9 cellular contexts compared by ENCODE assay signal in genomic region chr13:29923554-29924481, GRCh38.
DNase-seq lines count a peak whose midpoint lies in the region; ATAC-seq, FAIRE-seq and TF ChIP-seq lines count a peak whose summit lies in the region.
"Had no signal": no experiment of that assay in that cellular context is flagged by ENCODE, and none has a peak within 500 bp of the region (broad histone marks: within the 10 kb centered on the region; RNA-seq: fewer than 3 reads in every experiment).

No MANE protein-coding gene starts in this region.

- no peaks in the 10 kb centered on the region for H3K36me3 ChIP-seq in MM.1S (replicated peaks; ENCODE audit: insufficient read depth, low read length)
- H3K36me3 ChIP-seq in HepG2 (replicated peaks in 1 of 2; ENCODE audit: control insufficient read depth in 1 of 2, insufficient read depth in 2 of 2, low read length in 2 of 2), result no peaks in the 10 kb centered on the region

- WGBS in HepG2 (ENCODE audit: low lambda C conversion rate), result 3% methylated on average over 8 of the region's 12 CpGs

- no peaks in the 10 kb centered on the region for H3K9me2 ChIP-seq in MM.1S (replicated peaks; ENCODE audit: insufficient read depth, low read length)

- TF ChIP-seq EP300 in HepG2 (IDR thresholded peaks at IDR 0.05; ENCODE audit: low read depth in 2 of 2, low read length in 2 of 2) (peak in 1 of 2 experiments; percentile 91; a peak in 2 of 4 replicates), HepG2 (CRISPR knock-in tag; IDR thresholded peaks at IDR 0.05; ENCODE audit: borderline replicate concordance) (peak; percentile 86)

- H3K4me1 Mint-ChIP-seq in activated B cell treated with CpG ODN at 0.5 μM for 24 hours, result no peaks in the 10 kb centered on the region

- no peaks in the 10 kb centered on the region for H3K4me1 ChIP-seq in MM.1S (ENCODE audit: low read length)
- peaks cover 67% of the 10 kb centered on the region for H3K4me1 ChIP-seq in HepG2 (ENCODE audit: insufficient read depth, low read length)

- POLR2A ChIA-PET in activated B cell treated with CpG ODN at 0.5 μM for 24 hours (lab: Charles Lee), result interaction anchor here (0.7 kb wide), 1 partner anchor 9 kb away, joined by 5 read pairs; no protein-coding TSS in a partner anchor
- POLR2A ChIA-PET in HepG2 (lab: Yijun Ruan, JAX), result interaction anchor here (0.7 to 5.5 kb wide), 7 partner anchors 18 to 198 kb away, joined by 3 to 58 read pairs (median 3); partner anchors contain the start of gene UBL3

- BruUV-seq in HepG2 (replicated peaks; lab: Mats Ljungman, UMichigan), result TSS peak; percentile 95

- H3K4me3 ChIP-seq in MM.1S (ENCODE audit: low read length), result no peak overlapping the region
- H3K4me3 ChIP-seq in HepG2 (replicated peaks in 1 of 3; ENCODE audit: insufficient read depth in 1 of 3, low read depth in 2 of 3, low read length in 3 of 3), result peak overlapping the region; percentile 22 to 65 (median 34); a peak in 4 of 6 replicates

- peak; percentile 90 for TF ChIP-seq RAD21 in HepG2 (CRISPR knock-in tag; IDR thresholded peaks at IDR 0.05)

- H3K9ac ChIP-seq in MM.1S (ENCODE audit: low read length) (no peak overlapping the region), HepG2 (ENCODE audit: insufficient read depth, low read depth, low read length) (peak overlapping the region; percentile 70)

- ATAC-seq in activated B cell treated with CpG ODN at 0.5 μM for 24 hours (ENCODE audit: low read depth) (peak; percentile 65), HepG2 (peak; percentile 96), HG03457 (IDR thresholded peaks at IDR 0.05; ENCODE audit: unreplicated experiment) (no peak), GM18907 (IDR thresholded peaks at IDR 0.05; ENCODE audit: unreplicated experiment) (no peak)

- TF ChIP-seq CTCF in MM.1S (IDR thresholded peaks at IDR 0.05; ENCODE audit: low read length) (peak; percentile 52), activated B cell treated with CpG ODN at 0.5 μM for 24 hours (IDR thresholded peaks at IDR 0.05) (peak; percentile 85), HepG2 (CRISPR knock-in tag; IDR thresholded peaks at IDR 0.05) (peak; percentile 93)

- H3K9me3 ChIP-seq in MM.1S (replicated peaks; ENCODE audit: insufficient read depth, low read length) (no peaks in the 10 kb centered on the region), HepG2 (ENCODE audit: low read length) (no peaks in the 10 kb centered on the region)

- H4K20me1 ChIP-seq in MM.1S (ENCODE audit: insufficient read depth, low read length) (no peaks in the 10 kb centered on the region), HepG2 (ENCODE audit: insufficient read depth, low read length) (no peaks in the 10 kb centered on the region)

- no peak overlapping the region for H3K27ac Mint-ChIP-seq in activated B cell treated with CpG ODN at 0.5 μM for 24 hours

- intact Hi-C loops in activated B cell treated with CpG ODN at 0.5 μM for 24 hours (cut with micrococcal nuclease), result loop anchor here (1.0 to 2.0 kb wide), 4 partner anchors 73 to 415 kb away; no protein-coding TSS in a partner anchor
- intact Hi-C loops in HepG2 (cut with micrococcal nuclease; ENCODE audit: unreplicated experiment), result loop anchor here (1.0 to 2.0 kb wide), 4 partner anchors 74 to 331 kb away; partner anchors contain the start of gene UBL3

- TF ChIP-seq POLR2A in HepG2 (IDR thresholded peaks at IDR 0.05; ENCODE audit: insufficient read depth in 1 of 2, low read depth in 2 of 2, low read length in 2 of 2), result peak in 1 of 2 experiments; percentile 75; a peak in 2 of 4 replicates

- no peaks in the 10 kb centered on the region for H3K79me2 ChIP-seq in MM.1S (ENCODE audit: low read length)
- H3K79me2 ChIP-seq in HepG2 (ENCODE audit: insufficient read depth, low read length), result no peaks in the 10 kb centered on the region

- peaks cover 5% of the 10 kb centered on the region for H3K27me3 Mint-ChIP-seq in activated B cell treated with CpG ODN at 0.5 μM for 24 hours

- H3K27me3 ChIP-seq in MM.1S (replicated peaks; ENCODE audit: insufficient read depth, low read length) (no peaks in the 10 kb centered on the region), HepG2 (ENCODE audit: control insufficient read depth in 1 of 2, insufficient read depth in 2 of 2, low read length in 2 of 2) (no peaks in the 10 kb centered on the region)

- no peaks in the 10 kb centered on the region for H3K36me3 Mint-ChIP-seq in activated B cell treated with CpG ODN at 0.5 μM for 24 hours (ENCODE audit: low read depth)

- FAIRE-seq in HepG2 (lab: Jason Lieb, UNC), result peak; percentile 97
- FAIRE-seq: endometrium had no signal

- CTCF ChIA-PET in activated B cell treated with CpG ODN at 0.5 μM for 24 hours (lab: Charles Lee), result interaction anchor here (0.7 to 7.2 kb wide), 20 partner anchors 9 to 416 kb away, joined by 3 to 204 read pairs (median 4); no protein-coding TSS in a partner anchor
- CTCF ChIA-PET in HepG2 (lab: Yijun Ruan, JAX; ENCODE audit: low intra/inter-chr PET ratio, low total read pairs), result interaction anchor here (0.9 to 1.3 kb wide), 2 partner anchors 78 to 153 kb away, joined by 4 read pairs; no protein-coding TSS in a partner anchor

- H3F3A ChIP-seq in MM.1S (ENCODE audit: insufficient read depth, low read length), result no peaks in the 10 kb centered on the region

- no peak overlapping the region for H3K4me3 Mint-ChIP-seq in activated B cell treated with CpG ODN at 0.5 μM for 24 hours

- H2AFZ ChIP-seq in MM.1S (ENCODE audit: low read length), result no peak overlapping the region
- H2AFZ ChIP-seq in HepG2 (ENCODE audit: low read length), result peak overlapping the region; percentile 55

- H3K9me3 Mint-ChIP-seq in activated B cell treated with CpG ODN at 0.5 μM for 24 hours, result no peaks in the 10 kb centered on the region

- in situ Hi-C loops in HepG2 (cut with HindIII; ENCODE audit: extremely low pct_ligation_motif_present, low pct_unique_long_range_greater_than_20kb), result loop anchor here (5.0 to 10.0 kb wide), 2 partner anchors 72 to 149 kb away; partner anchors contain the start of gene UBL3

- H3K4me2 ChIP-seq in MM.1S (ENCODE audit: low read depth, low read length), result no peak overlapping the region
- peak overlapping the region; percentile 80 for H3K4me2 ChIP-seq in HepG2 (ENCODE audit: low read depth, low read length)

- H3K27ac ChIP-seq in MM.1S (ENCODE audit: low read length), result no peak overlapping the region
- peak overlapping the region; percentile 81 for H3K27ac ChIP-seq in HepG2 (ENCODE audit: extremely low read length, insufficient read depth, low read length)

- DNase-seq in GM04503 (ENCODE audit: low read depth) (peak; percentile 96), MM.1S (no peak), activated B cell treated with CpG ODN at 0.5 μM for 24 hours (peak; percentile 40), cerebellar cortex (ENCODE audit: low spot score) (peak; percentile 30), HepG2 (ENCODE audit: low spot score) (peak; percentile 99)
- peak; percentile 69 for DNase-seq in stimulated activated CD4-positive, alpha-beta T cell treated with anti-CD3 and anti-CD28 coated beads, Interleukin-4, amount 100 ng/mL, for 1 hour

TF ChIP-seq in HepG2, 621 proteins besides CTCF, POLR2A, EP300 and RAD21 (continues in another document):
- TF ChIP-seq HES4 (CRISPR knock-in tag; IDR thresholded peaks at IDR 0.05; ENCODE audit: borderline replicate concordance) (no peak), RNF2 (conservative IDR thresholded peaks at IDR 0.05; ENCODE audit: low read depth) (no peak), CCDC6 (CRISPR knock-in tag; IDR thresholded peaks at IDR 0.05) (peak; percentile 75; the same call in 1 of the 2 replicates), ATM (IDR thresholded peaks at IDR 0.05; ENCODE audit: borderline replicate concordance) (no peak), HOXA5 (CRISPR knock-in tag; IDR thresholded peaks at IDR 0.05) (peak; percentile 78), MED13 (CRISPR knock-in tag; IDR thresholded peaks at IDR 0.05) (0 out of 2 replicates have a peak, but pooled peaks have one; percentile 6), BRD4 (CRISPR knock-in tag; IDR thresholded peaks at IDR 0.05) (0 out of 2 replicates have a peak, but pooled peaks have one; percentile 20), ZNF530 (CRISPR knock-in tag; IDR thresholded peaks at IDR 0.05; ENCODE audit: low read depth) (no peak), CBFB (CRISPR knock-in tag; IDR thresholded peaks at IDR 0.05) (peak; percentile 52), ZNF670 (CRISPR knock-in tag; IDR thresholded peaks at IDR 0.05; ENCODE audit: borderline replicate concordance) (peak; percentile 91), GRHL1 (CRISPR knock-in tag; conservative IDR thresholded peaks at IDR 0.05) (no peak), ZNF329 (CRISPR knock-in tag; IDR thresholded peaks at IDR 0.05; ENCODE audit: low read depth) (0 out of 2 replicates have a peak, but pooled peaks have one; percentile 33), NKX3-1 (CRISPR knock-in tag; IDR thresholded peaks at IDR 0.05) (peak; percentile 55; the same call in 1 of the 2 replicates), KDM5A (IDR thresholded peaks at IDR 0.05; ENCODE audit: borderline replicate concordance, low read length) (no peak; the same call in 1 of the 2 replicates), ZNF580 (CRISPR knock-in tag; IDR thresholded peaks at IDR 0.05; ENCODE audit: borderline replicate concordance, low read depth) (0 out of 2 replicates have a peak, but pooled peaks have one; percentile 73), ZNF335 (CRISPR knock-in tag; IDR thresholded peaks at IDR 0.05) (peak; percentile 67; the same call in 1 of the 2 replicates), GABPB1 (CRISPR knock-in tag; IDR thresholded peaks at IDR 0.05) (peak; percentile 57), HIVEP1 (CRISPR knock-in tag; IDR thresholded peaks at IDR 0.05) (0 out of 2 replicates have a peak, but pooled peaks have one; percentile 49), ZNF3 (CRISPR knock-in tag; IDR thresholded peaks at IDR 0.05) (no peak), ZNF224 (CRISPR knock-in tag; IDR thresholded peaks at IDR 0.05) (peak; percentile 40; the same call in 1 of the 2 replicates)

Comparison
In these comparisons a context has a peak if more than half of its experiments do, and no peak if none do; other contexts are left out.
1. ATAC-seq: peak in activated B cell treated with CpG ODN at 0.5 μM for 24 hours (single experiment) and HepG2 (single experiment); none in HG03457 (single experiment) and GM18907 (single experiment).
2. Peak in every context shown above with its lines, with median percentiles within 50 percentile points of each other: CTCF ChIP-seq.